13 cellular contexts compared by ENCODE assay signal in the genomic region with DNA sequence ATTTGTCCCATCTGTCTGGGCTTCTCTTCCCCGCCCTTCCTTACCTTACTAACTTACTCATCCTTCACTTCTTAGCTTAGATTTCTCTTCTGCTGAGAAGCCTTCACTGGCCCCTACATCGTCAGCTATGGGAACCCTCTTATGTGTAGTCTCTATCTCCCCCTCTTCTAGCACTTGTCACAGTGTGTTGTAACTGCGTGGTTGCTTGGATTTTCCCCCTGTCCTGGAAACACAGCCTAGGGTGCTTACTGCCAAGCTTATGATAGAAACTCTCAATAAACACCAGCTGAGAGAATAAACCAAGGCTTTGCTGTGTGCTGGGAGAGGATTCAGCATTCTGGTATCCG.
DNase-seq lines count a peak whose midpoint lies in the region; ATAC-seq and TF ChIP-seq lines count a peak whose summit lies in the region.
"Had no signal": no experiment of that assay in that cellular context is flagged by ENCODE, and none has a peak within 500 bp of the region (broad histone marks: within the 10 kb centered on the region; RNA-seq: fewer than 3 reads in every experiment).

No MANE protein-coding gene starts in this region.

- H3K9me3 ChIP-seq in adrenal gland (replicated peaks in 1 of 3), result no peaks in the 10 kb centered on the region

- peak overlapping the region; percentile 64 to 83 (median 74) for H3K27ac ChIP-seq in adrenal gland
- peak overlapping the region; percentile 1 for H3K27ac ChIP-seq in temporal lobe (ENCODE audit: low read depth, low read length)
- H3K27ac ChIP-seq: RWPE1, WERI-Rb-1 had no signal

- WGBS in adrenal gland, 4 donors, result 78 to 89% (median 84%) methylated on average over 3 to 4 of the region's 4 CpGs

- peak overlapping the region in 1 of 4 donors; percentile 18 for H3K4me3 ChIP-seq in adrenal gland
- H3K4me3 ChIP-seq: skin epidermis had no signal

- H3K9me3 Mint-ChIP-seq in activated naive CD4-positive, alpha-beta T cell treated with anti-CD3 and anti-CD28 coated beads, Interleukin-2, amount 10 ng/mL, durations not matched to agents 7 days and 5 days, result no peaks in the 10 kb centered on the region

- H3K27me3 ChIP-seq in adrenal gland, result no peaks in the 10 kb centered on the region

- CTCF ChIA-PET in activated naive CD4-positive, alpha-beta T cell treated with anti-CD3 and anti-CD28 coated beads, Interleukin-2, amount 10 ng/mL, durations not matched to agents 7 days and 5 days (lab: Charles Lee), result no interaction called here

- H3K4me1 ChIP-seq in adrenal gland (replicated peaks in 1 of 2), result peaks cover 37 to 48% of the 10 kb centered on the region in 2 donors

- no peak for ATAC-seq in GM18909 (IDR thresholded peaks at IDR 0.05; ENCODE audit: poor library complexity, unreplicated experiment)
- ATAC-seq in HG02938 (IDR thresholded peaks at IDR 0.05; ENCODE audit: unreplicated experiment), result no peak

- H3K27ac Mint-ChIP-seq in activated naive CD4-positive, alpha-beta T cell treated with anti-CD3 and anti-CD28 coated beads, Interleukin-2, amount 10 ng/mL, durations not matched to agents 7 days and 5 days, result peak overlapping the region; percentile 71

- no peak for DNase-seq in activated naive CD4-positive, alpha-beta T cell treated with anti-CD3 and anti-CD28 coated beads, Interleukin-2, amount 10 ng/mL, durations not matched to agents 7 days and 5 days
- no peak for DNase-seq in activated naive CD4-positive, alpha-beta T cell treated with anti-CD3 and anti-CD28 coated beads, Interleukin-2, amount 50 U/mL, for 16 hours
- DNase-seq in adrenal gland (peak in 2 of 7 donors; percentile 25 to 33), medulla oblongata (ENCODE audit: extremely low spot score) (peak; percentile 60), DMS79 treated with DMSO at 0.1 percent for 48 hours (lab: John Stamatoyannopoulos, UW) (no peak)
- DNase-seq: NCI-H1105, NCI-H510A, WERI-Rb-1 had no signal

- no peak for TF ChIP-seq POLR2A in adrenal gland (IDR thresholded peaks at IDR 0.05)

- H3K4me1 Mint-ChIP-seq in activated naive CD4-positive, alpha-beta T cell treated with anti-CD3 and anti-CD28 coated beads, Interleukin-2, amount 10 ng/mL, durations not matched to agents 7 days and 5 days, result peaks cover 60% of the 10 kb centered on the region

- intact Hi-C loops in adrenal gland (cut with DNase I), result loop anchor here in 1 of 2 donors (5.0 kb wide), 1 partner anchor 72 kb away; no protein-coding TSS in a partner anchor

- H3K27me3 Mint-ChIP-seq in activated naive CD4-positive, alpha-beta T cell treated with anti-CD3 and anti-CD28 coated beads, Interleukin-2, amount 10 ng/mL, durations not matched to agents 7 days and 5 days, result no peaks in the 10 kb centered on the region

- no peak for TF ChIP-seq CTCF in adrenal gland (IDR thresholded peaks at IDR 0.05)

- H3K4me3 Mint-ChIP-seq in activated naive CD4-positive, alpha-beta T cell treated with anti-CD3 and anti-CD28 coated beads, Interleukin-2, amount 10 ng/mL, durations not matched to agents 7 days and 5 days, result no peak overlapping the region

- no peaks in the 10 kb centered on the region for H3K36me3 ChIP-seq in adrenal gland (replicated peaks in 1 of 2)
- H3K36me3 ChIP-seq: WERI-Rb-1 had no signal

- H3K36me3 Mint-ChIP-seq in activated naive CD4-positive, alpha-beta T cell treated with anti-CD3 and anti-CD28 coated beads, Interleukin-2, amount 10 ng/mL, durations not matched to agents 7 days and 5 days, result peaks cover 21% of the 10 kb centered on the region
